ENCODE assay signal across 8 cellular contexts in genomic region chr18:63155169-63155852, GRCh38.
A peak's percentile ranks its signal among the peaks of the same experiment; 100 is the strongest.
DNase-seq lines count a peak whose midpoint lies in the region; ATAC-seq, FAIRE-seq and TF ChIP-seq lines count a peak whose summit lies in the region.

No MANE protein-coding gene starts in this region.

- no peaks in the 10 kb centered on the region for H3K9me3 ChIP-seq in CD4-positive, alpha-beta T cell (ENCODE audit: control insufficient read depth, low read length)
- no peaks in the 10 kb centered on the region for H3K9me3 ChIP-seq in fibroblast of lung (ENCODE audit: control insufficient read depth, insufficient read depth, low read depth, low read length)
- H3K9me3 ChIP-seq in pancreas, result no peaks in the 10 kb centered on the region
- no peaks in the 10 kb centered on the region for H3K9me3 ChIP-seq in tibial nerve

- H3K4me1 Mint-ChIP-seq in CD4-positive, alpha-beta T cell (ENCODE audit: low read depth), result peaks cover 100% of the 10 kb centered on the region

- H3K27me3 ChIP-seq in CD4-positive, alpha-beta T cell (ENCODE audit: control insufficient read depth, insufficient read depth, low read length), result no peaks in the 10 kb centered on the region
- H3K27me3 ChIP-seq in fibroblast of lung (ENCODE audit: control insufficient read depth, insufficient read depth, low read length) (no peaks in the 10 kb centered on the region), pancreas (no peaks in the 10 kb centered on the region), tibial nerve (no peaks in the 10 kb centered on the region)

- CTCF ChIA-PET in CD4-positive, alpha-beta T cell (lab: Charles Lee), result interaction anchor here (0.5 to 7.7 kb wide), 26 partner anchors 8 to 179 kb away, joined by 3 to 56 read pairs (median 3); no protein-coding TSS in a partner anchor

- H4K20me1 ChIP-seq in fibroblast of lung (ENCODE audit: control insufficient read depth, extremely low read depth, insufficient read depth, low read length), result no peaks in the 10 kb centered on the region

- no peak overlapping the region for H3K9ac ChIP-seq in fibroblast of lung (ENCODE audit: insufficient read depth, low read length)

- H3K4me3 Mint-ChIP-seq in CD4-positive, alpha-beta T cell, result peak overlapping the region; percentile 85

- no peaks in the 10 kb centered on the region for H3K9me3 Mint-ChIP-seq in CD4-positive, alpha-beta T cell

- H3K27ac ChIP-seq in CD4-positive, alpha-beta T cell (ENCODE audit: low read depth, low read length), result peak overlapping the region; percentile 96
- H3K27ac ChIP-seq in fibroblast of lung (ENCODE audit: insufficient read depth, low read length) (no peak overlapping the region), pancreas (peak overlapping the region in 2 of 4 donors; percentile 15 to 23), tibial nerve (peak overlapping the region in 3 of 4 donors; percentile 28 to 48 (median 39))

- H3K79me2 ChIP-seq in fibroblast of lung (ENCODE audit: control insufficient read depth, insufficient read depth, low read length), result no peaks in the 10 kb centered on the region

- TF ChIP-seq CTCF in CD4-positive, alpha-beta T cell (IDR thresholded peaks at IDR 0.05), result peak; percentile 94
- TF ChIP-seq CTCF in fibroblast of lung (conservative IDR thresholded peaks at IDR 0.05 in 1 of 2, IDR thresholded peaks at IDR 0.05 in 1 of 2; ENCODE audit: low read depth in 1 of 2, low read length in 2 of 2) (peak; percentile 36 to 69), pancreas (IDR thresholded peaks at IDR 0.05) (peak; percentile 54 to 74 (median 66)), tibial nerve (IDR thresholded peaks at IDR 0.05) (peak; percentile 38 to 70 (median 57))

- 23 to 28% methylated on average over 23 of the region's 23 CpGs for WGBS in pancreas, 2 donors
- 63 to 69% methylated on average over 23 of the region's 23 CpGs for WGBS in tibial nerve, 2 donors

- H3K4me3 ChIP-seq in fibroblast of lung (replicated peaks in 1 of 4; ENCODE audit: control extremely low read depth in 1 of 4, insufficient read depth in 1 of 4, low read depth in 3 of 4, low read length in 4 of 4) (no peak overlapping the region), pancreas (peak overlapping the region in 2 of 4 donors; percentile 11 to 37), tibial nerve (peak overlapping the region in 2 of 4 donors; percentile 11 to 14)

- H3K36me3 ChIP-seq in fibroblast of lung (ENCODE audit: control insufficient read depth, insufficient read depth, low read length) (no peaks in the 10 kb centered on the region), pancreas (no peaks in the 10 kb centered on the region), tibial nerve (no peaks in the 10 kb centered on the region)

- no peaks in the 10 kb centered on the region for H3K27me3 Mint-ChIP-seq in CD4-positive, alpha-beta T cell

- no peak for FAIRE-seq in pancreas (lab: Jason Lieb, UNC)

- H3K4me1 ChIP-seq in fibroblast of lung (ENCODE audit: control insufficient read depth, extremely low read depth, insufficient read depth, low read length), result no peaks in the 10 kb centered on the region
- peaks cover 8 to 11% (median 10%) of the 10 kb centered on the region in 3 donors for H3K4me1 ChIP-seq in pancreas
- H3K4me1 ChIP-seq in tibial nerve, result peaks cover 0 to 68% (median 39%) of the 10 kb centered on the region in 4 donors

- no peak for TF ChIP-seq EP300 in tibial nerve (IDR thresholded peaks at IDR 0.05)

- H3K27ac Mint-ChIP-seq in CD4-positive, alpha-beta T cell, result peak overlapping the region; percentile 91

- H2AFZ ChIP-seq in fibroblast of lung (ENCODE audit: low read length), result no peak overlapping the region

- H3K4me2 ChIP-seq in fibroblast of lung (ENCODE audit: extremely low read depth, insufficient read depth, low read length), result no peak overlapping the region

- H3K36me3 Mint-ChIP-seq in CD4-positive, alpha-beta T cell (ENCODE audit: low read depth), result no peaks in the 10 kb centered on the region

- DNase-seq in CD4-positive, alpha-beta T cell, result peak; percentile 63 to 78 (median 74)
- DNase-seq in NCI-H82 treated with DMSO at 0.1 percent for 48 hours (lab: John Stamatoyannopoulos, UW; ENCODE audit: unreplicated experiment), result peak; percentile 40
- DNase-seq in activated T-cell treated with anti-CD3 and anti-CD28 coated beads for 4 hours, result peak; percentile 77
- no peak for DNase-seq in fibroblast of lung (ENCODE audit: low read depth in 2 of 2)
- DNase-seq in pancreas, result peak; percentile 71 to 91 (median 80)
- DNase-seq in tibial nerve (ENCODE audit: low spot score in 2 of 2), result peak in 1 of 2 donors; percentile 64

- intact Hi-C loops in CD4-positive, alpha-beta T cell (cut with DNase I, micrococcal nuclease), result loop anchor here (1.0 to 10.0 kb wide), 5 partner anchors 24 to 631 kb away; partner anchors contain the start of genes BCL2 (in 1 of the 2) and ZCCHC2 (in 1 of the 2)
- intact Hi-C loops in pancreas (cut with DNase I), result no loop called here

- POLR2A ChIA-PET in CD4-positive, alpha-beta T cell (lab: Charles Lee), result interaction anchor here (0.7 to 2.1 kb wide), 17 partner anchors 8 to 267 kb away, joined by 3 to 12 read pairs (median 4); partner anchors contain the start of genes BCL2 and VPS4B

- ATAC-seq in CD4-positive, alpha-beta T cell (ENCODE audit: poor library complexity), result peak; percentile 75
- ATAC-seq in GM19438 (IDR thresholded peaks at IDR 0.05; ENCODE audit: low read depth, unreplicated experiment), result peak; percentile 43
- ATAC-seq in HG03558 (IDR thresholded peaks at IDR 0.05; ENCODE audit: extremely low read depth, unreplicated experiment), result peak; percentile 16
- ATAC-seq in pancreas, result peak; percentile 83 to 94 (median 92)

- no peak for TF ChIP-seq POLR2A in tibial nerve (IDR thresholded peaks at IDR 0.05)

Comparison
In these comparisons a context has a peak if more than half of its experiments do, and no peak if none do; other contexts are left out.
1. ATAC-seq: peak in every context shown above with its lines; median percentile 92 in pancreas; 75 in CD4-positive, alpha-beta T cell; 43 in GM19438; 16 in HG03558.
2. DNase-seq: peak in CD4-positive, alpha-beta T cell (10 of 10), NCI-H82 treated with DMSO at 0.1 percent for 48 hours (single experiment), activated T-cell treated with anti-CD3 and anti-CD28 coated beads for 4 hours (single experiment) and pancreas (6 of 6); none in fibroblast of lung (0 of 2).
3. intact Hi-C loops: an anchor here in CD4-positive, alpha-beta T cell (1.0 to 10.0 kb wide); none called in pancreas.
4. Peak in every context shown above with its lines, with median percentiles within 50 percentile points of each other: CTCF ChIP-seq.